ENCODE assay signal across 18 cellular contexts in genomic region chr16:23784811-23785447, GRCh38. TPM values are rescaled to one million over a fixed set of nuclear protein-coding genes. Genes with fewer than 3 reads are reported as not detected.
DNase-seq lines count a peak whose midpoint lies in the region; ATAC-seq and TF ChIP-seq lines count a peak whose summit lies in the region.
"Had no signal": no experiment of that assay in that cellular context is flagged by ENCODE, and none has a peak within 500 bp of the region (broad histone marks: within the 10 kb centered on the region; RNA-seq: fewer than 3 reads in every experiment).

No MANE protein-coding gene starts in this region.

- H3K4me3 ChIP-seq in choroid plexus epithelial cell (ENCODE audit: low read depth, low read length), result no peak overlapping the region
- H3K4me3 ChIP-seq in naive thymus-derived CD4-positive, alpha-beta T cell (ENCODE audit: low read length), result no peak overlapping the region
- H3K4me3 ChIP-seq: heart right ventricle, thoracic aorta had no signal

- CTCF ChIA-PET in naive thymus-derived CD4-positive, alpha-beta T cell (lab: Charles Lee), result no interaction called here

- no peaks in the 10 kb centered on the region for H3K9me3 ChIP-seq in naive thymus-derived CD4-positive, alpha-beta T cell (ENCODE audit: control insufficient read depth in 2 of 3, low read length in 3 of 3)
- H3K9me3 ChIP-seq: heart right ventricle, thoracic aorta had no signal

- H3K4me3 Mint-ChIP-seq in naive thymus-derived CD4-positive, alpha-beta T cell, result no peak overlapping the region
- H3K4me3 Mint-ChIP-seq: CD4-positive, alpha-beta memory T cell had no signal

- peak; percentile 41 for ATAC-seq in naive thymus-derived CD4-positive, alpha-beta T cell
- ATAC-seq: heart right ventricle, left colon had no signal

- TF ChIP-seq CTCF in choroid plexus epithelial cell (conservative IDR thresholded peaks at IDR 0.05; ENCODE audit: low read depth, low read length), result no peak

- no peaks in the 10 kb centered on the region for H3K36me3 ChIP-seq in naive thymus-derived CD4-positive, alpha-beta T cell (ENCODE audit: control insufficient read depth in 2 of 3, insufficient read depth in 3 of 3, low read length in 3 of 3)
- H3K36me3 ChIP-seq: heart right ventricle, thoracic aorta had no signal

- no peaks in the 10 kb centered on the region for H3K27me3 ChIP-seq in naive thymus-derived CD4-positive, alpha-beta T cell (ENCODE audit: control insufficient read depth in 2 of 2, insufficient read depth in 2 of 2, low read length in 2 of 2)

- no peaks in the 10 kb centered on the region for H3K4me1 ChIP-seq in naive thymus-derived CD4-positive, alpha-beta T cell (ENCODE audit: control insufficient read depth in 2 of 2, insufficient read depth in 2 of 2, low read length in 2 of 2)

- POLR2A ChIA-PET in naive thymus-derived CD4-positive, alpha-beta T cell (lab: Charles Lee), result no interaction called here

- H3K9me3 Mint-ChIP-seq in naive thymus-derived CD4-positive, alpha-beta T cell, result no peaks in the 10 kb centered on the region
- H3K9me3 Mint-ChIP-seq: activated naive CD4-positive, alpha-beta T cell treated with anti-CD3 and anti-CD28 coated beads, Interleukin-2, amount 50 U/mL, for 72 hours had no signal

- intact Hi-C loops in naive thymus-derived CD4-positive, alpha-beta T cell (cut with micrococcal nuclease), result no loop called here
- intact Hi-C loops in posterior cingulate gyrus (cut with DNase I), result no loop called here

- peaks cover 11 to 29% (median 25%) of the 10 kb centered on the region in 5 donors for H3K27me3 Mint-ChIP-seq in naive thymus-derived CD4-positive, alpha-beta T cell

- H3K27ac Mint-ChIP-seq in naive thymus-derived CD4-positive, alpha-beta T cell, result no peak overlapping the region
- H3K27ac Mint-ChIP-seq: activated naive CD4-positive, alpha-beta T cell treated with anti-CD3 and anti-CD28 coated beads, Interleukin-2, amount 50 U/mL, for 72 hours had no signal

- peak; percentile 50 for DNase-seq in ELR (ENCODE audit: low read depth)
- DNase-seq in MV-4-11 (lab: John Stamatoyannopoulos, UW), result peak; percentile 70
- peak; percentile 18 for DNase-seq in choroid plexus epithelial cell (ENCODE audit: low read depth)
- DNase-seq in naive thymus-derived CD4-positive, alpha-beta T cell, result no peak
- DNase-seq in posterior cingulate gyrus, result no peak
- no peak for DNase-seq in cortex of kidney (lab: John Stamatoyannopoulos, UW)
- DNase-seq in substantia nigra (lab: John Stamatoyannopoulos, UW), result no peak
- DNase-seq: activated CD4-positive, CD25-positive, alpha-beta regulatory T cell; CD4-positive, alpha-beta memory T cell; central memory CD4-positive, alpha-beta T cell; heart right ventricle; left colon; NCI-H187 treated with DMSO at 0.1 percent for 48 hours; NCI-H510A had no signal

- peaks cover 0 to 2% (median 0%) of the 10 kb centered on the region in 7 donors for H3K4me1 Mint-ChIP-seq in naive thymus-derived CD4-positive, alpha-beta T cell
- H3K4me1 Mint-ChIP-seq: CD4-positive, alpha-beta memory T cell had no signal

- H3K27ac ChIP-seq in naive thymus-derived CD4-positive, alpha-beta T cell (ENCODE audit: low read depth, low read length), result no peak overlapping the region
- H3K27ac ChIP-seq in substantia nigra (ENCODE audit: low read depth, low read length, poor library complexity, severe bottlenecking), result no peak overlapping the region
- H3K27ac ChIP-seq: heart right ventricle, thoracic aorta had no signal

- H3K36me3 Mint-ChIP-seq in naive thymus-derived CD4-positive, alpha-beta T cell, result no peaks in the 10 kb centered on the region
- H3K36me3 Mint-ChIP-seq: activated naive CD4-positive, alpha-beta T cell treated with anti-CD3 and anti-CD28 coated beads, Interleukin-2, amount 50 U/mL, for 72 hours; CD4-positive, alpha-beta memory T cell had no signal

RNA-seq across cellular contexts. Expression of gene CHP2, which starts 30.1 kb away (rescaled TPM):
- not detected for total RNA-seq in naive thymus-derived CD4-positive, alpha-beta T cell
- polyA plus RNA-seq in naive thymus-derived CD4-positive, alpha-beta T cell, result not detected
- total RNA-seq: activated naive CD4-positive, alpha-beta T cell treated with anti-CD3 and anti-CD28 coated beads, Interleukin-2, amount 50 U/mL, for 72 hours; CD4-positive, alpha-beta memory T cell; heart right ventricle; myocyte; pulmonary artery endothelial cell; thoracic aorta had no signal
- polyA plus RNA-seq: CD4-positive, alpha-beta memory T cell had no signal

RNA-seq across cellular contexts. Expression of gene PRKCB, which starts 50.9 kb away (rescaled TPM):
- total RNA-seq in naive thymus-derived CD4-positive, alpha-beta T cell, result 100 to 1,000 TPM in 1 of 5 experiments, 10 to 100 TPM in 4; 72.5 to 180 (median 73.1) TPM
- polyA plus RNA-seq in naive thymus-derived CD4-positive, alpha-beta T cell, result 10 to 100 TPM; 32.4 to 56.2 TPM
- total RNA-seq: myocyte, pulmonary artery endothelial cell had no signal

Comparison
In these comparisons a context has a peak if more than half of its experiments do, and no peak if none do; other contexts are left out.
1. DNase-seq: peak in ELR (single experiment), MV-4-11 (single experiment) and choroid plexus epithelial cell (single experiment); none in naive thymus-derived CD4-positive, alpha-beta T cell (0 of 9), posterior cingulate gyrus (0 of 10), cortex of kidney (single experiment) and substantia nigra (0 of 49).